Comparison of ENCODE assay signal across 1 cellular context in genomic region chr19:4067396-4068057, GRCh38.
TF ChIP-seq lines count a peak whose summit lies in the region.

No MANE protein-coding gene starts in this region.

TF ChIP-seq in K562, 482 proteins besides CTCF, POLR2A, EP300 and RAD21 (continued from another document and continues in another):
- TF ChIP-seq, protein P1, sequence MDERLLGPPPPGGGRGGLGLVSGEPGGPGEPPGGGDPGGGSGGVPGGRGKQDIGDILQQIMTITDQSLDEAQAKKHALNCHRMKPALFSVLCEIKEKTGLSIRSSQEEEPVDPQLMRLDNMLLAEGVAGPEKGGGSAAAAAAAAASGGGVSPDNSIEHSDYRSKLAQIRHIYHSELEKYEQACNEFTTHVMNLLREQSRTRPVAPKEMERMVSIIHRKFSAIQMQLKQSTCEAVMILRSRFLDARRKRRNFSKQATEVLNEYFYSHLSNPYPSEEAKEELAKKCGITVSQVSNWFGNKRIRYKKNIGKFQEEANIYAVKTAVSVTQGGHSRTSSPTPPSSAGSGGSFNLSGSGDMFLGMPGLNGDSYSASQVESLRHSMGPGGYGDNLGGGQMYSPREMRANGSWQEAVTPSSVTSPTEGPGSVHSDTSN (CRISPR knock-in tag; IDR thresholded peaks at IDR 0.05; ENCODE audit: low read depth) = no peak
- TF ChIP-seq, protein P1 (tag; conservative IDR thresholded peaks at IDR 0.05; ENCODE audit: low read depth) = no peak
- TF ChIP-seq SFPQ (IDR thresholded peaks at IDR 0.05; ENCODE audit: low read depth, low read length) (no peak), ZSCAN32 (CRISPR knock-in tag; IDR thresholded peaks at IDR 0.05) (no peak), ZBTB5 (IDR thresholded peaks at IDR 0.05) (no peak), SMARCA5 (IDR thresholded peaks at IDR 0.05) (no peak), CBFB (CRISPR knock-in tag; IDR thresholded peaks at IDR 0.05) (no peak), MXI1 (IDR thresholded peaks at IDR 0.05; ENCODE audit: low read depth, low read length) (no peak), VEZF1 (CRISPR knock-in tag; IDR thresholded peaks at IDR 0.05) (peak; percentile 87), KDM5B (IDR thresholded peaks at IDR 0.05; ENCODE audit: insufficient replicate concordance, low read depth, low read length) (peak; percentile 52), TFAM (CRISPR knock-in tag; conservative IDR thresholded peaks at IDR 0.05) (no peak), SREBF2 (CRISPR knock-in tag; IDR thresholded peaks at IDR 0.05) (no peak), CTCFL (IDR thresholded peaks at IDR 0.05; ENCODE audit: borderline replicate concordance, insufficient read depth, low read depth, low read length, poor library complexity, severe bottlenecking) (peak; percentile 86), XRCC5 (IDR thresholded peaks at IDR 0.05; ENCODE audit: low read depth, low read length) (no peak), ZNF239 (CRISPR knock-in tag; IDR thresholded peaks at IDR 0.05) (no peak), ZKSCAN8 (CRISPR knock-in tag; IDR thresholded peaks at IDR 0.05) (no peak), NONO (IDR thresholded peaks at IDR 0.05; ENCODE audit: low read depth in 2 of 2, low read length in 1 of 2) (no peak), NR2C2 (CRISPR knock-in tag; IDR thresholded peaks at IDR 0.05) (no peak), NR2C2 (tag; IDR thresholded peaks at IDR 0.05) (0 out of 2 replicates have a peak, but pooled peaks have one; percentile 14), NBN (IDR thresholded peaks at IDR 0.05; ENCODE audit: low read depth) (no peak), ZFP91 (CRISPR knock-in tag; IDR thresholded peaks at IDR 0.05) (no peak), SIX5 (IDR thresholded peaks at IDR 0.05; ENCODE audit: borderline replicate concordance in 1 of 2, insufficient read depth in 1 of 2, low read depth in 1 of 2, low read length in 2 of 2) (no peak), ZFX (CRISPR knock-in tag; IDR thresholded peaks at IDR 0.05) (peak; percentile 70), RBFOX2 (IDR thresholded peaks at IDR 0.05; ENCODE audit: low read depth, low read length) (peak; percentile 70), SMAD2 (IDR thresholded peaks at IDR 0.05; ENCODE audit: low read depth, low read length) (no peak), ZNF766 (CRISPR knock-in tag; conservative IDR thresholded peaks at IDR 0.05) (0 out of 2 replicates have a peak, but pooled peaks have one; percentile 10), ZNF76 (CRISPR knock-in tag; IDR thresholded peaks at IDR 0.05; ENCODE audit: borderline replicate concordance) (no peak), ZNF695 (CRISPR knock-in tag; IDR thresholded peaks at IDR 0.05) (no peak), MTA2 (IDR thresholded peaks at IDR 0.05; ENCODE audit: low read depth) (no peak), TGIF2 (CRISPR knock-in tag; IDR thresholded peaks at IDR 0.05) (no peak), MAFG (tag; conservative IDR thresholded peaks at IDR 0.05) (no peak), HOXB6 (CRISPR knock-in tag; IDR thresholded peaks at IDR 0.05; ENCODE audit: borderline replicate concordance) (no peak), ZBTB7A (IDR thresholded peaks at IDR 0.05; ENCODE audit: borderline replicate concordance, control insufficient read depth, low read depth, low read length) (peak; percentile 98), ZBTB17 (CRISPR knock-in tag; IDR thresholded peaks at IDR 0.05) (no peak)
- TF ChIP-seq, protein P2, sequence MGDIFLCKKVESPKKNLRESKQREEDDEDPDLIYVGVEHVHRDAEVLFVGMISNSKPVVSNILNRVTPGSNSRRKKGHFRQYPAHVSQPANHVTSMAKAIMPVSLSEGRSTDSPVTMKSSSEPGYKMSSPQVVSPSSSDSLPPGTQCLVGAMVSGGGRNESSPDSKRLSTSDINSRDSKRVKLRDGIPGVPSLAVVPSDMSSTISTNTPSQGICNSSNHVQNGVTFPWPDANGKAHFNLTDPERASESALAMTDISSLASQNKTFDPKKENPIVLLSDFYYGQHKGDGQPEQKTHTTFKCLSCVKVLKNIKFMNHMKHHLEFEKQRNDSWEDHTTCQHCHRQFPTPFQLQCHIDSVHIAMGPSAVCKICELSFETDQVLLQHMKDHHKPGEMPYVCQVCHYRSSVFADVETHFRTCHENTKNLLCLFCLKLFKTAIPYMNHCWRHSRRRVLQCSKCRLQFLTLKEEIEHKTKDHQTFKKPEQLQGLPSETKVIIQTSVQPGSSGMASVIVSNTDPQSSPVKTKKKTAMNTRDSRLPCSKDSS (IDR thresholded peaks at IDR 0.05; ENCODE audit: low read depth, partially characterized antibody) = no peak
- TF ChIP-seq, protein P3, sequence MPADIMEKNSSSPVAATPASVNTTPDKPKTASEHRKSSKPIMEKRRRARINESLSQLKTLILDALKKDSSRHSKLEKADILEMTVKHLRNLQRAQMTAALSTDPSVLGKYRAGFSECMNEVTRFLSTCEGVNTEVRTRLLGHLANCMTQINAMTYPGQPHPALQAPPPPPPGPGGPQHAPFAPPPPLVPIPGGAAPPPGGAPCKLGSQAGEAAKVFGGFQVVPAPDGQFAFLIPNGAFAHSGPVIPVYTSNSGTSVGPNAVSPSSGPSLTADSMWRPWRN (IDR thresholded peaks at IDR 0.05; ENCODE audit: low read depth) = no peak
- TF ChIP-seq, protein P4, sequence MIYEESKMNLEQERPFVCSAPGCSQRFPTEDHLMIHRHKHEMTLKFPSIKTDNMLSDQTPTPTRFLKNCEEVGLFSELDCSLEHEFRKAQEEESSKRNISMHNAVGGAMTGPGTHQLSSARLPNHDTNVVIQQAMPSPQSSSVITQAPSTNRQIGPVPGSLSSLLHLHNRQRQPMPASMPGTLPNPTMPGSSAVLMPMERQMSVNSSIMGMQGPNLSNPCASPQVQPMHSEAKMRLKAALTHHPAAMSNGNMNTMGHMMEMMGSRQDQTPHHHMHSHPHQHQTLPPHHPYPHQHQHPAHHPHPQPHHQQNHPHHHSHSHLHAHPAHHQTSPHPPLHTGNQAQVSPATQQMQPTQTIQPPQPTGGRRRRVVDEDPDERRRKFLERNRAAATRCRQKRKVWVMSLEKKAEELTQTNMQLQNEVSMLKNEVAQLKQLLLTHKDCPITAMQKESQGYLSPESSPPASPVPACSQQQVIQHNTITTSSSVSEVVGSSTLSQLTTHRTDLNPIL (CRISPR knock-in tag; IDR thresholded peaks at IDR 0.05) = no peak
- TF ChIP-seq, protein P5, sequence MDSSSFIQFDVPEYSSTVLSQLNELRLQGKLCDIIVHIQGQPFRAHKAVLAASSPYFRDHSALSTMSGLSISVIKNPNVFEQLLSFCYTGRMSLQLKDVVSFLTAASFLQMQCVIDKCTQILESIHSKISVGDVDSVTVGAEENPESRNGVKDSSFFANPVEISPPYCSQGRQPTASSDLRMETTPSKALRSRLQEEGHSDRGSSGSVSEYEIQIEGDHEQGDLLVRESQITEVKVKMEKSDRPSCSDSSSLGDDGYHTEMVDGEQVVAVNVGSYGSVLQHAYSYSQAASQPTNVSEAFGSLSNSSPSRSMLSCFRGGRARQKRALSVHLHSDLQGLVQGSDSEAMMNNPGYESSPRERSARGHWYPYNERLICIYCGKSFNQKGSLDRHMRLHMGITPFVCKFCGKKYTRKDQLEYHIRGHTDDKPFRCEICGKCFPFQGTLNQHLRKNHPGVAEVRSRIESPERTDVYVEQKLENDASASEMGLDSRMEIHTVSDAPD (CRISPR knock-in tag; IDR thresholded peaks at IDR 0.05) = no peak
- TF ChIP-seq, protein P6, sequence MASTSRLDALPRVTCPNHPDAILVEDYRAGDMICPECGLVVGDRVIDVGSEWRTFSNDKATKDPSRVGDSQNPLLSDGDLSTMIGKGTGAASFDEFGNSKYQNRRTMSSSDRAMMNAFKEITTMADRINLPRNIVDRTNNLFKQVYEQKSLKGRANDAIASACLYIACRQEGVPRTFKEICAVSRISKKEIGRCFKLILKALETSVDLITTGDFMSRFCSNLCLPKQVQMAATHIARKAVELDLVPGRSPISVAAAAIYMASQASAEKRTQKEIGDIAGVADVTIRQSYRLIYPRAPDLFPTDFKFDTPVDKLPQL (IDR thresholded peaks at IDR 0.05; ENCODE audit: extremely low read depth, insufficient read length) = no peak
- TF ChIP-seq, protein P7, sequence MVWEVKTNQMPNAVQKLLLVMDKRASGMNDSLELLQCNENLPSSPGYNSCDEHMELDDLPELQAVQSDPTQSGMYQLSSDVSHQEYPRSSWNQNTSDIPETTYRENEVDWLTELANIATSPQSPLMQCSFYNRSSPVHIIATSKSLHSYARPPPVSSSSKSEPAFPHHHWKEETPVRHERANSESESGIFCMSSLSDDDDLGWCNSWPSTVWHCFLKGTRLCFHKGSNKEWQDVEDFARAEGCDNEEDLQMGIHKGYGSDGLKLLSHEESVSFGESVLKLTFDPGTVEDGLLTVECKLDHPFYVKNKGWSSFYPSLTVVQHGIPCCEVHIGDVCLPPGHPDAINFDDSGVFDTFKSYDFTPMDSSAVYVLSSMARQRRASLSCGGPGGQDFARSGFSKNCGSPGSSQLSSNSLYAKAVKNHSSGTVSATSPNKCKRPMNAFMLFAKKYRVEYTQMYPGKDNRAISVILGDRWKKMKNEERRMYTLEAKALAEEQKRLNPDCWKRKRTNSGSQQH (CRISPR knock-in tag; IDR thresholded peaks at IDR 0.05) = no peak
- TF ChIP-seq, protein P8, sequence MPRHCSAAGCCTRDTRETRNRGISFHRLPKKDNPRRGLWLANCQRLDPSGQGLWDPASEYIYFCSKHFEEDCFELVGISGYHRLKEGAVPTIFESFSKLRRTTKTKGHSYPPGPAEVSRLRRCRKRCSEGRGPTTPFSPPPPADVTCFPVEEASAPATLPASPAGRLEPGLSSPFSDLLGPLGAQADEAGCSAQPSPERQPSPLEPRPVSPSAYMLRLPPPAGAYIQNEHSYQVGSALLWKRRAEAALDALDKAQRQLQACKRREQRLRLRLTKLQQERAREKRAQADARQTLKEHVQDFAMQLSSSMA (CRISPR knock-in tag; IDR thresholded peaks at IDR 0.05) = no peak
